In the genomic region with DNA sequence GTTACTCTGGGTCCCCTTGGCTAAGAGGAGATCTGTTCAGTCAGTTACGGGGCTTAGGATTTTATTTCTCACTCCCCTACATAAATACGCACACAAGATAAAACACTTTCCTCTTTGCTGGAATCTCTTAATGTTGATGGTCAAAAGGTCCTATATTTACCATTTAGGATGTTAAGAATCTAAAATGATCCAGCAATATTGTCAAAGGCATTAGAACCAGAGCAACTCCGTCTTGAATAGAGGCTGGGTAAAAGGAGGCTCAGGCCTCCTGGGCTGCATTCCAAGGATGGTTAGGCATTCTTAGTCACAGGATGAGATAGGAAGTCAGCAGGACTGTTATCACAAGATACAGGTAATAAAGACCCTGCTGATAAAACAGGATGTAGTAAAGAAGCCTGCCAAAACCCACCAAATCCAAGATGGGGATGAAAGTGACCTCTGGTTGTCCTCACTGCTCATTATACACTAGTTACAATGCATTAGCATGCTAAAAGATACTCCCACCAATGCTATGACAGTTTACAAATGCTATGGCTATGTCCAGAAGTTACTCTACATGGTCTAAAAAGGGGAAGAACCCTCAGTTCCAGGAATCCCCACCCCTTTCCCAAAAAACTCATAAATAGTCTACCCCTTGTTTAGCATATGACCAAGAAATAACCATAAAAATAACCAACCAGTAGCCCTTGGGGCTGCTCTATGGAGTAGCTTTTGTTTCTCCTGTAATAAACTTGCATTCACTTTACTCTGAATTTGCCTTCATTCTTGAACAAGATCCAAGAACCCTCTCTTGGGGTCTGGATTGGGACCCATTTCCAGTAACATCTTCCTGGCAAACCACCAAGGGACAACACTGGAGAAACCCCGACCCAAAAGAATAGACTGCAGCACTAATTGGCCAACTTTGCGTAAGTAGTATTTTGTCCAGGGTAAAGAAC, we compare ENCODE assay signal across 1 cellular context.
TF ChIP-seq lines count a peak whose summit lies in the region.

No MANE protein-coding gene starts in this region.

TF ChIP-seq in K562, 482 proteins besides CTCF, POLR2A, EP300 and RAD21 (continued from another document and continues in another):
- TF ChIP-seq TRIM28 (IDR thresholded peaks at IDR 0.05) = no peak
- TF ChIP-seq, protein P1, sequence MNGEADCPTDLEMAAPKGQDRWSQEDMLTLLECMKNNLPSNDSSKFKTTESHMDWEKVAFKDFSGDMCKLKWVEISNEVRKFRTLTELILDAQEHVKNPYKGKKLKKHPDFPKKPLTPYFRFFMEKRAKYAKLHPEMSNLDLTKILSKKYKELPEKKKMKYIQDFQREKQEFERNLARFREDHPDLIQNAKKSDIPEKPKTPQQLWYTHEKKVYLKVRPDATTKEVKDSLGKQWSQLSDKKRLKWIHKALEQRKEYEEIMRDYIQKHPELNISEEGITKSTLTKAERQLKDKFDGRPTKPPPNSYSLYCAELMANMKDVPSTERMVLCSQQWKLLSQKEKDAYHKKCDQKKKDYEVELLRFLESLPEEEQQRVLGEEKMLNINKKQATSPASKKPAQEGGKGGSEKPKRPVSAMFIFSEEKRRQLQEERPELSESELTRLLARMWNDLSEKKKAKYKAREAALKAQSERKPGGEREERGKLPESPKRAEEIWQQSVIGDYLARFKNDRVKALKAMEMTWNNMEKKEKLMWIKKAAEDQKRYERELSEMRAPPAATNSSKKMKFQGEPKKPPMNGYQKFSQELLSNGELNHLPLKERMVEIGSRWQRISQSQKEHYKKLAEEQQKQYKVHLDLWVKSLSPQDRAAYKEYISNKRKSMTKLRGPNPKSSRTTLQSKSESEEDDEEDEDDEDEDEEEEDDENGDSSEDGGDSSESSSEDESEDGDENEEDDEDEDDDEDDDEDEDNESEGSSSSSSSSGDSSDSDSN (IDR thresholded peaks at IDR 0.05; ENCODE audit: borderline replicate concordance in 1 of 2, low read depth in 2 of 2, low read length in 2 of 2) = no peak
- TF ChIP-seq ATF1 (CRISPR knock-in tag; IDR thresholded peaks at IDR 0.05) = no peak
- peak; percentile 64 for TF ChIP-seq ATF1 (tag; IDR thresholded peaks at IDR 0.05)
- peak; percentile 77; the same call in 1 of the 2 replicates for TF ChIP-seq ZNF584 (CRISPR knock-in tag; IDR thresholded peaks at IDR 0.05; ENCODE audit: low read depth)
- peak in 1 of 3 experiments; percentile 48 for TF ChIP-seq YY1 (IDR thresholded peaks at IDR 0.05; ENCODE audit: borderline replicate concordance in 1 of 3, control insufficient read depth in 1 of 3, extremely low read depth in 1 of 3, insufficient read depth in 3 of 3, insufficient read length in 1 of 3, insufficient replicate concordance in 2 of 3, low read depth in 1 of 3, low read length in 2 of 3)
- peak; percentile 85 for TF ChIP-seq SMARCA4 (IDR thresholded peaks at IDR 0.05)
- no peak; the same call in 1 of the 2 replicates for TF ChIP-seq ZNF316 (IDR thresholded peaks at IDR 0.05)
- TF ChIP-seq, protein P2, sequence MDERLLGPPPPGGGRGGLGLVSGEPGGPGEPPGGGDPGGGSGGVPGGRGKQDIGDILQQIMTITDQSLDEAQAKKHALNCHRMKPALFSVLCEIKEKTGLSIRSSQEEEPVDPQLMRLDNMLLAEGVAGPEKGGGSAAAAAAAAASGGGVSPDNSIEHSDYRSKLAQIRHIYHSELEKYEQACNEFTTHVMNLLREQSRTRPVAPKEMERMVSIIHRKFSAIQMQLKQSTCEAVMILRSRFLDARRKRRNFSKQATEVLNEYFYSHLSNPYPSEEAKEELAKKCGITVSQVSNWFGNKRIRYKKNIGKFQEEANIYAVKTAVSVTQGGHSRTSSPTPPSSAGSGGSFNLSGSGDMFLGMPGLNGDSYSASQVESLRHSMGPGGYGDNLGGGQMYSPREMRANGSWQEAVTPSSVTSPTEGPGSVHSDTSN (CRISPR knock-in tag; IDR thresholded peaks at IDR 0.05; ENCODE audit: low read depth) = no peak
- TF ChIP-seq, protein P2 (tag; conservative IDR thresholded peaks at IDR 0.05; ENCODE audit: low read depth) = peak; percentile 74
- TF ChIP-seq ZNF124 (CRISPR knock-in tag; IDR thresholded peaks at IDR 0.05) = no peak
- no peak for TF ChIP-seq HMG20A (CRISPR knock-in tag; conservative IDR thresholded peaks at IDR 0.05)
- TF ChIP-seq CEBPG (CRISPR knock-in tag; IDR thresholded peaks at IDR 0.05) = no peak
- TF ChIP-seq CEBPG (tag; conservative IDR thresholded peaks at IDR 0.05 in 1 of 2, IDR thresholded peaks at IDR 0.05 in 1 of 2) = no peak; a peak in 1 of 4 replicates
- TF ChIP-seq TFE3 (CRISPR knock-in tag; IDR thresholded peaks at IDR 0.05) = 0 out of 2 replicates have a peak, but pooled peaks have one; percentile 13
- no peak for TF ChIP-seq ZFX (CRISPR knock-in tag; IDR thresholded peaks at IDR 0.05)
- TF ChIP-seq ZBTB11 (CRISPR knock-in tag; IDR thresholded peaks at IDR 0.05) = peak in 1 of 3 experiments; percentile 70; a peak in 1 of 6 replicates
- TF ChIP-seq HDAC3 (IDR thresholded peaks at IDR 0.05; ENCODE audit: borderline replicate concordance, partially characterized antibody) = peak; percentile 41
- TF ChIP-seq, protein P3, sequence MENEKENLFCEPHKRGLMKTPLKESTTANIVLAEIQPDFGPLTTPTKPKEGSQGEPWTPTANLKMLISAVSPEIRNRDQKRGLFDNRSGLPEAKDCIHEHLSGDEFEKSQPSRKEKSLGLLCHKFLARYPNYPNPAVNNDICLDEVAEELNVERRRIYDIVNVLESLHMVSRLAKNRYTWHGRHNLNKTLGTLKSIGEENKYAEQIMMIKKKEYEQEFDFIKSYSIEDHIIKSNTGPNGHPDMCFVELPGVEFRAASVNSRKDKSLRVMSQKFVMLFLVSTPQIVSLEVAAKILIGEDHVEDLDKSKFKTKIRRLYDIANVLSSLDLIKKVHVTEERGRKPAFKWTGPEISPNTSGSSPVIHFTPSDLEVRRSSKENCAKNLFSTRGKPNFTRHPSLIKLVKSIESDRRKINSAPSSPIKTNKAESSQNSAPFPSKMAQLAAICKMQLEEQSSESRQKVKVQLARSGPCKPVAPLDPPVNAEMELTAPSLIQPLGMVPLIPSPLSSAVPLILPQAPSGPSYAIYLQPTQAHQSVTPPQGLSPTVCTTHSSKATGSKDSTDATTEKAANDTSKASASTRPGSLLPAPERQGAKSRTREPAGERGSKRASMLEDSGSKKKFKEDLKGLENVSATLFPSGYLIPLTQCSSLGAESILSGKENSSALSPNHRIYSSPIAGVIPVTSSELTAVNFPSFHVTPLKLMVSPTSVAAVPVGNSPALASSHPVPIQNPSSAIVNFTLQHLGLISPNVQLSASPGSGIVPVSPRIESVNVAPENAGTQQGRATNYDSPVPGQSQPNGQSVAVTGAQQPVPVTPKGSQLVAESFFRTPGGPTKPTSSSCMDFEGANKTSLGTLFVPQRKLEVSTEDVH (IDR thresholded peaks at IDR 0.05; ENCODE audit: low read depth, partially characterized antibody) = no peak
- 0 out of 2 replicates have a peak, but pooled peaks have one; percentile 41 for TF ChIP-seq SP1 (CRISPR knock-in tag; IDR thresholded peaks at IDR 0.05)
- TF ChIP-seq ZNF146 (CRISPR knock-in tag; IDR thresholded peaks at IDR 0.05; ENCODE audit: unreplicated experiment) = no peak
- TF ChIP-seq MTA3 (IDR thresholded peaks at IDR 0.05; ENCODE audit: borderline replicate concordance) = no peak; the same call in 1 of the 2 replicates
- peak; percentile 73; the same call in 1 of the 2 replicates for TF ChIP-seq ZNF197 (CRISPR knock-in tag; IDR thresholded peaks at IDR 0.05; ENCODE audit: low read depth)
- TF ChIP-seq, protein P4, sequence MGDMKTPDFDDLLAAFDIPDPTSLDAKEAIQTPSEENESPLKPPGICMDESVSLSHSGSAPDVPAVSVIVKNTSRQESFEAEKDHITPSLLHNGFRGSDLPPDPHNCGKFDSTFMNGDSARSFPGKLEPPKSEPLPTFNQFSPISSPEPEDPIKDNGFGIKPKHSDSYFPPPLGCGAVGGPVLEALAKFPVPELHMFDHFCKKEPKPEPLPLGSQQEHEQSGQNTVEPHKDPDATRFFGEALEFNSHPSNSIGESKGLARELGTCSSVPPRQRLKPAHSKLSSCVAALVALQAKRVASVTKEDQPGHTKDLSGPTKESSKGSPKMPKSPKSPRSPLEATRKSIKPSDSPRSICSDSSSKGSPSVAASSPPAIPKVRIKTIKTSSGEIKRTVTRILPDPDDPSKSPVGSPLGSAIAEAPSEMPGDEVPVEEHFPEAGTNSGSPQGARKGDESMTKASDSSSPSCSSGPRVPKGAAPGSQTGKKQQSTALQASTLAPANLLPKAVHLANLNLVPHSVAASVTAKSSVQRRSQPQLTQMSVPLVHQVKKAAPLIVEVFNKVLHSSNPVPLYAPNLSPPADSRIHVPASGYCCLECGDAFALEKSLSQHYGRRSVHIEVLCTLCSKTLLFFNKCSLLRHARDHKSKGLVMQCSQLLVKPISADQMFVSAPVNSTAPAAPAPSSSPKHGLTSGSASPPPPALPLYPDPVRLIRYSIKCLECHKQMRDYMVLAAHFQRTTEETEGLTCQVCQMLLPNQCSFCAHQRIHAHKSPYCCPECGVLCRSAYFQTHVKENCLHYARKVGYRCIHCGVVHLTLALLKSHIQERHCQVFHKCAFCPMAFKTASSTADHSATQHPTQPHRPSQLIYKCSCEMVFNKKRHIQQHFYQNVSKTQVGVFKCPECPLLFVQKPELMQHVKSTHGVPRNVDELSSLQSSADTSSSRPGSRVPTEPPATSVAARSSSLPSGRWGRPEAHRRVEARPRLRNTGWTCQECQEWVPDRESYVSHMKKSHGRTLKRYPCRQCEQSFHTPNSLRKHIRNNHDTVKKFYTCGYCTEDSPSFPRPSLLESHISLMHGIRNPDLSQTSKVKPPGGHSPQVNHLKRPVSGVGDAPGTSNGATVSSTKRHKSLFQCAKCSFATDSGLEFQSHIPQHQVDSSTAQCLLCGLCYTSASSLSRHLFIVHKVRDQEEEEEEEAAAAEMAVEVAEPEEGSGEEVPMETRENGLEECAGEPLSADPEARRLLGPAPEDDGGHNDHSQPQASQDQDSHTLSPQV (IDR thresholded peaks at IDR 0.05) = peak; percentile 74; the same call in 1 of the 2 replicates
- TF ChIP-seq GTF3C2 (IDR thresholded peaks at IDR 0.05; ENCODE audit: borderline replicate concordance, extremely low read depth, insufficient read length) = no peak
- no peak for TF ChIP-seq IRF2 (CRISPR knock-in tag; IDR thresholded peaks at IDR 0.05)
- TF ChIP-seq KAT7 (CRISPR knock-in tag; IDR thresholded peaks at IDR 0.05; ENCODE audit: borderline replicate concordance) = no peak
- TF ChIP-seq FOXA3 (CRISPR knock-in tag; conservative IDR thresholded peaks at IDR 0.05 in 1 of 2, IDR thresholded peaks at IDR 0.05 in 1 of 2) = peak in 1 of 2 experiments; percentile 36; a peak in 2 of 4 replicates
- no peak for TF ChIP-seq TAF15 (IDR thresholded peaks at IDR 0.05; ENCODE audit: low read depth, low read length)
- no peak for TF ChIP-seq EZH2 (IDR thresholded peaks at IDR 0.05; ENCODE audit: borderline replicate concordance, low read depth, low read length)
- no peak for TF ChIP-seq NR2C2 (CRISPR knock-in tag; IDR thresholded peaks at IDR 0.05)
- TF ChIP-seq NR2C2 (tag; IDR thresholded peaks at IDR 0.05) = peak; percentile 81
